Comparison of ENCODE assay signal across 1 cellular context in genomic region chr7:140451716-140452115, GRCh38.
TF ChIP-seq lines count a peak whose summit lies in the region.

No MANE protein-coding gene starts in this region.

TF ChIP-seq in H1, 55 proteins besides CTCF, POLR2A, EP300 and RAD21:
- TF ChIP-seq CEBPB (IDR thresholded peaks at IDR 0.05; ENCODE audit: low read depth, low read length) (no peak), SP4 (IDR thresholded peaks at IDR 0.05; ENCODE audit: low read length) (no peak), POU5F1 (IDR thresholded peaks at IDR 0.05; ENCODE audit: low read depth, low read length) (no peak), FOSL1 (IDR thresholded peaks at IDR 0.05; ENCODE audit: insufficient read depth, low read depth, low read length) (no peak), GABPA (IDR thresholded peaks at IDR 0.05; ENCODE audit: borderline replicate concordance, insufficient read depth, low read length) (no peak), USF2 (IDR thresholded peaks at IDR 0.05; ENCODE audit: low read length) (no peak), JUN (IDR thresholded peaks at IDR 0.05; ENCODE audit: low read depth, low read length) (no peak), TEAD4 (IDR thresholded peaks at IDR 0.05; ENCODE audit: low read depth, low read length) (no peak), E2F6 (IDR thresholded peaks at IDR 0.05) (no peak), CTBP2 (IDR thresholded peaks at IDR 0.05; ENCODE audit: borderline replicate concordance, insufficient read depth, insufficient read length, low read length) (no peak), MAX (IDR thresholded peaks at IDR 0.05) (no peak), RNF2 (IDR thresholded peaks at IDR 0.05; ENCODE audit: borderline replicate concordance, low read depth, low read length, missing control alignments, poor library complexity, severe bottlenecking) (no peak), YY1 (IDR thresholded peaks at IDR 0.05; ENCODE audit: low read depth, low read length) (no peak), TAF1 (IDR thresholded peaks at IDR 0.05; ENCODE audit: low read depth, low read length) (no peak), HDAC2 (IDR thresholded peaks at IDR 0.05; ENCODE audit: borderline replicate concordance in 1 of 2, low read depth in 2 of 2, low read length in 2 of 2) (no peak), ATF2 (IDR thresholded peaks at IDR 0.05; ENCODE audit: low read length) (no peak), SP2 (IDR thresholded peaks at IDR 0.05; ENCODE audit: low read length) (no peak), SIRT6 (IDR thresholded peaks at IDR 0.05; ENCODE audit: low read length) (no peak), GTF2F1 (IDR thresholded peaks at IDR 0.05; ENCODE audit: borderline replicate concordance, low read depth, low read length) (no peak), EZH2 (IDR thresholded peaks at IDR 0.05; ENCODE audit: low read depth, low read length, severe bottlenecking) (no peak)
